ENCODE assay signal across 13 cellular contexts in genomic region chr2:231489990-231490389, GRCh38. TPM values are rescaled to one million over a fixed set of nuclear protein-coding genes. Genes with fewer than 3 reads are reported as not detected.
DNase-seq lines count a peak whose midpoint lies in the region; ATAC-seq and TF ChIP-seq lines count a peak whose summit lies in the region.
"Had no signal": no experiment of that assay in that cellular context is flagged by ENCODE, and none has a peak within 500 bp of the region (broad histone marks: within the 10 kb centered on the region; RNA-seq: fewer than 3 reads in every experiment).

No MANE protein-coding gene starts in this region.

- H3K4me3 ChIP-seq in fibroblast of lung (replicated peaks in 1 of 4; ENCODE audit: control extremely low read depth in 1 of 4, insufficient read depth in 1 of 4, low read depth in 3 of 4, low read length in 4 of 4) (no peak overlapping the region), thyroid gland (replicated peaks in 1 of 3) (no peak overlapping the region), colonic mucosa (no peak overlapping the region)
- H3K4me3 ChIP-seq: tibial nerve had no signal

- H3K27ac ChIP-seq in fibroblast of lung (ENCODE audit: insufficient read depth, low read length) (no peak overlapping the region), thyroid gland (no peak overlapping the region), colonic mucosa (no peak overlapping the region)
- H3K27ac ChIP-seq: tibial nerve had no signal

- TF ChIP-seq CTCF in fibroblast of lung (conservative IDR thresholded peaks at IDR 0.05 in 1 of 2, IDR thresholded peaks at IDR 0.05 in 1 of 2; ENCODE audit: low read depth in 1 of 2, low read length in 2 of 2) (peak; percentile 30 to 32), thyroid gland (IDR thresholded peaks at IDR 0.05) (peak in 1 of 6 experiments; percentile 40), colonic mucosa (IDR thresholded peaks at IDR 0.05) (no peak), Calu3 (IDR thresholded peaks at IDR 0.05; ENCODE audit: unreplicated experiment) (no peak)

- no peak overlapping the region for H2AFZ ChIP-seq in fibroblast of lung (ENCODE audit: low read length)

- ATAC-seq in left ventricle myocardium superior (no peak), GM19455 (IDR thresholded peaks at IDR 0.05; ENCODE audit: unreplicated experiment) (no peak)

- H3K27me3 ChIP-seq in fibroblast of lung (ENCODE audit: control insufficient read depth, insufficient read depth, low read length) = no peaks in the 10 kb centered on the region
- H3K27me3 ChIP-seq in thyroid gland = no peaks in the 10 kb centered on the region
- H3K27me3 ChIP-seq in colonic mucosa = no peaks in the 10 kb centered on the region
- H3K27me3 ChIP-seq: tibial nerve had no signal

- no peak for TF ChIP-seq POLR2A in thyroid gland (IDR thresholded peaks at IDR 0.05)

- intact Hi-C loops in left ventricle myocardium superior (cut with micrococcal nuclease) = no loop called here
- intact Hi-C loops in cardiac septum (cut with DNase I) = no loop called here
- intact Hi-C loops in thyroid gland (cut with DNase I) = no loop called here
- intact Hi-C loops in colonic mucosa (cut with DNase I) = loop anchor here (10.0 kb wide), 1 partner anchor 65 kb away; no protein-coding TSS in a partner anchor
- intact Hi-C loops in Calu3 (cut with micrococcal nuclease; ENCODE audit: unreplicated experiment) = no loop called here

- no peaks in the 10 kb centered on the region for H4K20me1 ChIP-seq in fibroblast of lung (ENCODE audit: control insufficient read depth, extremely low read depth, insufficient read depth, low read length)

- H3K79me2 ChIP-seq in fibroblast of lung (ENCODE audit: control insufficient read depth, insufficient read depth, low read length) = no peaks in the 10 kb centered on the region

- H3K36me3 ChIP-seq in fibroblast of lung (ENCODE audit: control insufficient read depth, insufficient read depth, low read length) (no peaks in the 10 kb centered on the region), thyroid gland (no peaks in the 10 kb centered on the region), colonic mucosa (no peaks in the 10 kb centered on the region)
- H3K36me3 ChIP-seq: tibial nerve had no signal

- H3K9ac ChIP-seq in fibroblast of lung (ENCODE audit: insufficient read depth, low read length) (no peak overlapping the region), colonic mucosa (ENCODE audit: low read depth in 2 of 2, low read length in 2 of 2) (no peak overlapping the region)

- H3K4me1 Mint-ChIP-seq in Calu3 (ENCODE audit: low read depth, unreplicated experiment) = no peaks in the 10 kb centered on the region
- H3K4me1 Mint-ChIP-seq: naive B cell had no signal

- no peak overlapping the region for H3K4me2 ChIP-seq in fibroblast of lung (ENCODE audit: extremely low read depth, insufficient read depth, low read length)

- H3K4me1 ChIP-seq in fibroblast of lung (ENCODE audit: control insufficient read depth, extremely low read depth, insufficient read depth, low read length) (no peaks in the 10 kb centered on the region), thyroid gland (no peaks in the 10 kb centered on the region), colonic mucosa (no peaks in the 10 kb centered on the region)
- H3K4me1 ChIP-seq: tibial nerve had no signal

- H3K9me3 ChIP-seq in fibroblast of lung (ENCODE audit: control insufficient read depth, insufficient read depth, low read depth, low read length) (no peaks in the 10 kb centered on the region), thyroid gland (no peaks in the 10 kb centered on the region), colonic mucosa (no peaks in the 10 kb centered on the region)
- H3K9me3 ChIP-seq: tibial nerve had no signal

- CTCF ChIA-PET in Calu3 (lab: Charles Lee) = no interaction called here

- H3K36me3 Mint-ChIP-seq in Calu3 (ENCODE audit: insufficient read depth, unreplicated experiment) = no peaks in the 10 kb centered on the region
- H3K36me3 Mint-ChIP-seq: naive B cell had no signal

- no peak overlapping the region for H3K4me3 Mint-ChIP-seq in Calu3 (ENCODE audit: low read depth, unreplicated experiment)
- H3K4me3 Mint-ChIP-seq: naive B cell had no signal

- WGBS in thyroid gland, 2 donors = 75 to 79% methylated on average over 12 to 14 of the region's 14 CpGs

- peaks cover 23% of the 10 kb centered on the region for H3K27me3 Mint-ChIP-seq in Calu3 (ENCODE audit: unreplicated experiment)

- BruUV-seq in Calu3 (replicated peaks; lab: Mats Ljungman, UMichigan) = no TSS peak

- peaks cover 5% of the 10 kb centered on the region for H3K9me3 Mint-ChIP-seq in Calu3 (ENCODE audit: low read depth, unreplicated experiment)
- H3K9me3 Mint-ChIP-seq: naive B cell had no signal

- peak; percentile 60 for DNase-seq in left ventricle myocardium superior
- no peak for DNase-seq in cardiac septum (ENCODE audit: low spot score)
- DNase-seq in RPMI7951 (ENCODE audit: low read depth) = peak; percentile 20
- no peak for DNase-seq in fibroblast of lung (ENCODE audit: low read depth in 2 of 2)
- peak; percentile 38 to 40 for DNase-seq in thyroid gland
- no peak for DNase-seq in colonic mucosa
- DNase-seq in Calu3 = no peak
- DNase-seq: cortex of kidney, HCEC 1CT, naive B cell, NCI-H187 treated with DMSO at 0.1 percent for 48 hours had no signal

- H3K27ac Mint-ChIP-seq in Calu3 (ENCODE audit: unreplicated experiment) = no peak overlapping the region
- H3K27ac Mint-ChIP-seq: naive B cell had no signal

RNA-seq across cellular contexts. Expression of gene NCL, which starts 25.7 kb away (rescaled TPM):
- total RNA-seq in left ventricle myocardium superior (241 TPM), cardiac septum (299 TPM), fibroblast of lung (97.6 and 113 TPM in 2 replicates), thyroid gland (100 to 1,000 TPM in 2 of 4 donors, 10 to 100 TPM in 2; 83.9 to 126 (median 97.0) TPM), colonic mucosa (100 to 1,000 TPM; 309 to 534 TPM), Calu3 (2022) (694 and 719 TPM in 2 replicates)
- total RNA-seq in RPMI7951 (2014; rRNA removed; shearing (Covaris generic)) = 118 and 133 TPM in 2 replicates
- polyA plus RNA-seq in fibroblast of lung = 73.5 and 122 TPM in 2 replicates
- 297 and 400 TPM in 2 replicates for polyA plus RNA-seq in fibroblast of lung (2012)
- polyA minus RNA-seq in fibroblast of lung (ENCODE audit: low replicate concordance) = 23.5 and 42.5 TPM in 2 replicates

RNA-seq across cellular contexts. Expression of gene NMUR1, which starts 40.3 kb away (rescaled TPM):
- not detected for total RNA-seq in left ventricle myocardium superior
- 0.22 TPM for total RNA-seq in cardiac septum
- not detected in 2 replicates for total RNA-seq in RPMI7951 (2014; rRNA removed; shearing (Covaris generic))
- under 0.01 and 0.50 TPM in 2 replicates for total RNA-seq in fibroblast of lung
- polyA plus RNA-seq in fibroblast of lung = 0.01 and 0.02 TPM in 2 replicates
- 0.06 TPM in 1 of 2 replicates, not detected in the other for polyA plus RNA-seq in fibroblast of lung (2012)
- not detected in 2 replicates for polyA minus RNA-seq in fibroblast of lung (ENCODE audit: low replicate concordance)
- total RNA-seq in thyroid gland = under 1 TPM in 3 of 4 donors, not detected in 1; 0.11 to 0.73 (median 0.67) TPM
- total RNA-seq in colonic mucosa = under 1 TPM; 0.30 to 0.45 TPM
- total RNA-seq in Calu3 (2022) = not detected in 2 replicates

Comparison
In these comparisons a context has a peak if more than half of its experiments do, and no peak if none do; other contexts are left out.
1. DNase-seq: peak in left ventricle myocardium superior (single experiment), RPMI7951 (single experiment) and thyroid gland (2 of 2); none in cardiac septum (single experiment), fibroblast of lung (0 of 2), colonic mucosa (single experiment) and Calu3 (single experiment).
2. CTCF ChIP-seq: peak in fibroblast of lung (2 of 2); none in colonic mucosa (single experiment) and Calu3 (single experiment).